10 cellular contexts compared by ENCODE assay signal in the genomic region with DNA sequence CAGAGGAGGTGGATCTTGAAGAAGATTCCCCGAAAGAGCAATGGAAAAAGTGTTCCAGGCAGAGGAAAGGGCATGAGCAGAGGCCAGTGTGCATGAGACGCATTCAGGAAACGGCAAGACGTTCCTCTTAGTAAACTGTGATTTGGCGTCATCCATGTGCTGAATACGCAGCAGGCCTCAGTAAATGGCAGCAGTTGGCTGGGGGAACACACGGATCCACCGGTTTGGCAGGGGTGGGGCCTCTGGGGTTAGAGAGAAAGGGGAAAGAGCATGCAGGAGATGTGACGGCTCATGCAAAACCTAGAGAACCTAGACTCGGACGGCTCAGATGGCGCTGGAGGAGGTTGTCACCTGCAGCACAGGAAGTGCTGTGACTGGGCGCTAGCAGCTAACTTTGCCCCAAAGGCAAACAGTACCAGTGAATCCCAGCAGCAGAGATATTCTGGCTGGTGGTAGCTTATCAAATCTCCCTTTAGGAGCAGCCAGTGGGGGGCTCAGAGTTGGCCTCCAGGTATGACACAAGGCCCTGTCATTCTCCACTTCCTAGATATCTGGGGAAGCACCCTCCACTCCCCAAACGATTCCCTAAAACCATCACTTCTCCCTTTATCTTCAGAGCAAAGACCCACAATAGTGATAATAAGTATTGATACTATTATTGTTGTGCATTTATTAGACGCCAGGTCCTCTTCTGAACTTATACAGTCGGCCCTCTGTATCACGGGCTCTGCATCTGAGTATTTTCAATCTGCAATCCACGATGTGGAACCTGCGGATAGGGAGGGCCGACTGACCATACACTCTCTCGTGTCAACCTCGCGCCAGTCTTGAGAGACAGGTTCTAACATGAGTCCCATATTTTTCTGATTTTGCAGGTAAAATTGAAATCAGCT. TPM values are rescaled to one million over a fixed set of nuclear protein-coding genes. Genes with fewer than 3 reads are reported as not detected.
DNase-seq lines count a peak whose midpoint lies in the region; ATAC-seq and TF ChIP-seq lines count a peak whose summit lies in the region.
"Had no signal": no experiment of that assay in that cellular context is flagged by ENCODE, and none has a peak within 500 bp of the region (broad histone marks: within the 10 kb centered on the region; RNA-seq: fewer than 3 reads in every experiment).

No MANE protein-coding gene starts in this region.

- DNase-seq in T follicular helper cell (ENCODE audit: low read depth), result peak; percentile 82
- DNase-seq in activated naive CD4-positive, alpha-beta T cell treated with anti-CD3 and anti-CD28 coated beads, Interleukin-2, amount 50 U/mL, for 16 hours, result peak; percentile 53
- DNase-seq in sciatic nerve (ENCODE audit: low spot score), result no peak
- no peak for DNase-seq in NCI-H1092 treated with DMSO at 0.1 percent for 48 hours (lab: John Stamatoyannopoulos, UW)
- no peak for DNase-seq in foreskin keratinocyte
- no peak for DNase-seq in mesenteric fat pad (ENCODE audit: low spot score)

- peak overlapping the region; percentile 33 for H3K4me3 ChIP-seq in GM12875 (ENCODE audit: low read depth, low read length)
- H3K4me3 ChIP-seq: SK-N-MC had no signal

- intact Hi-C loops in sciatic nerve (cut with DNase I), result no loop called here

- H3K4me1 ChIP-seq in foreskin keratinocyte, result peaks cover 9% of the 10 kb centered on the region

- TF ChIP-seq CTCF in GM12875 (IDR thresholded peaks at IDR 0.05; ENCODE audit: borderline replicate concordance, insufficient read depth, low read depth, low read length) (no peak), foreskin keratinocyte (conservative IDR thresholded peaks at IDR 0.05) (no peak)

- H3K27ac ChIP-seq in foreskin keratinocyte, result no peak overlapping the region
- H3K27ac ChIP-seq: SK-N-MC had no signal

- peak; percentile 13 for ATAC-seq in sciatic nerve
- ATAC-seq in foreskin keratinocyte, result no peak
- ATAC-seq in GM18511 (IDR thresholded peaks at IDR 0.05; ENCODE audit: unreplicated experiment), result no peak

- H3K27me3 ChIP-seq in foreskin keratinocyte, result peaks cover 7% of the 10 kb centered on the region

RNA-seq across cellular contexts. Expression of gene LAPTM5, which starts 7.6 kb away (rescaled TPM):
- total RNA-seq in sciatic nerve (65.0 TPM), foreskin keratinocyte (not detected in 2 replicates), mesenteric fat pad (251 TPM)
- polyA plus RNA-seq in foreskin keratinocyte, result 0.02 and 0.04 TPM in 2 replicates

RNA-seq across cellular contexts. Expression of gene MATN1, which starts 26.6 kb away (rescaled TPM):
- total RNA-seq in sciatic nerve, result 0.18 TPM
- total RNA-seq in foreskin keratinocyte, result 0.07 and 0.14 TPM in 2 replicates
- polyA plus RNA-seq in foreskin keratinocyte, result 0.07 TPM in 1 of 2 replicates, not detected in the other
- total RNA-seq in mesenteric fat pad, result not detected
- total RNA-seq: pulmonary artery endothelial cell had no signal

Comparison
In these comparisons a context has a peak if more than half of its experiments do, and no peak if none do; other contexts are left out.
1. DNase-seq: peak in T follicular helper cell (single experiment) and activated naive CD4-positive, alpha-beta T cell treated with anti-CD3 and anti-CD28 coated beads, Interleukin-2, amount 50 U/mL, for 16 hours (single experiment); none in sciatic nerve (single experiment), NCI-H1092 treated with DMSO at 0.1 percent for 48 hours (single experiment), foreskin keratinocyte (0 of 2) and mesenteric fat pad (single experiment).
2. RNA of gene LAPTM5, which starts 7.6 kb away (total RNA-seq): 251 TPM in mesenteric fat pad (single experiment) and 65.0 TPM in sciatic nerve (single experiment); not detected in foreskin keratinocyte; every median in the first group is over 10 times any median in the second.